In the genomic region with DNA sequence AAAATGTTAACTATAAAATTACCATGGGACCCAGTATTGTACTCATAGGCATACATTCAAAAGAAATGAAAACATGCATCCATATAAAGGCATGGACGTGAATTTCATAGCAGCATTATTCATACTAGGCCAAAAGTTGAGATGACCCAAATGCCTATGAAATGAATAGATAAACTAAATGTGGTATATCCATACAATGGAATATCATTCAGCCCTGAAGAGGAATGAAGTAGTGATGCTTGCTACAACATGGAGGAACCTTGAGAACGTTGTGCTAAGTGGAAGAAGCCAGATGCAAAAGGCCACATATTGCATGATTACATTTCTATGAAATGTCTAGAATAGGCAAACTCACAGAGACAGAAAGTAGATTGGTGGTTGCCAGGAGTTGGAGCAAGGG, we compare ENCODE assay signal across 8 cellular contexts.
"Had no signal": no experiment of that assay in that cellular context is flagged by ENCODE, and none has a peak within 500 bp of the region (broad histone marks: within the 10 kb centered on the region; RNA-seq: fewer than 3 reads in every experiment).

No MANE protein-coding gene starts in this region.

- H3K4me3 ChIP-seq: GM23338, HAP-1 had no signal

- DNase-seq: H7, KG1 had no signal

- H2AFZ ChIP-seq: GM23338 had no signal

- H3K27ac Mint-ChIP-seq: GM23338, IgD-negative memory B cell had no signal

- H3K9me3 Mint-ChIP-seq: IgD-negative memory B cell had no signal

- H3K4me1 ChIP-seq: HAP-1 had no signal

- H3K27ac ChIP-seq: HL-60 had no signal

- H3K36me3 ChIP-seq: HAP-1 had no signal

- H3K4me2 ChIP-seq: GM23338 had no signal

- ATAC-seq: GM23338, HCT116, HepG2 had no signal

- FAIRE-seq: HepG2 had no signal

- H3K4me1 Mint-ChIP-seq: IgD-negative memory B cell had no signal

- H3K4me3 Mint-ChIP-seq: GM23338 had no signal
